ENCODE assay signal across 8 cellular contexts in genomic region chr17:75645889-75646625, GRCh38. TPM values are rescaled to one million over a fixed set of nuclear protein-coding genes. Genes with fewer than 3 reads are reported as not detected.
A peak's percentile ranks its signal among the peaks of the same experiment; 100 is the strongest.
DNase-seq lines count a peak whose midpoint lies in the region; ATAC-seq lines count a peak whose summit lies in the region.

No MANE protein-coding gene starts in this region.

- no peaks in the 10 kb centered on the region for H3K4me1 ChIP-seq in naive thymus-derived CD4-positive, alpha-beta T cell (ENCODE audit: control insufficient read depth in 2 of 2, insufficient read depth in 2 of 2, low read length in 2 of 2)

- peak; percentile 53 for DNase-seq in COR-L47 (lab: John Stamatoyannopoulos, UW)
- DNase-seq in M059J (ENCODE audit: low read depth) = peak; percentile 84
- no peak for DNase-seq in naive thymus-derived CD4-positive, alpha-beta T cell
- no peak for DNase-seq in NCI-H1436 treated with DMSO at 0.1 percent for 48 hours (lab: John Stamatoyannopoulos, UW)
- no peak for DNase-seq in NCI-H510A (lab: John Stamatoyannopoulos, UW)
- DNase-seq in activated CD4-positive, alpha-beta T cell treated with anti-CD3 and anti-CD28 coated beads, Interleukin-2, amount 50 U/mL, for 4 hours = no peak

- CTCF ChIA-PET in naive thymus-derived CD4-positive, alpha-beta T cell (lab: Charles Lee) = interaction anchor here (0.8 to 1.3 kb wide), 2 partner anchors 11 to 75 kb away, joined by 3 to 4 read pairs; partner anchors contain the start of gene ITGB4

- H3K36me3 ChIP-seq in naive thymus-derived CD4-positive, alpha-beta T cell (ENCODE audit: control insufficient read depth in 2 of 3, insufficient read depth in 3 of 3, low read length in 3 of 3) = peaks cover 0 to 50% (median 6%) of the 10 kb centered on the region in 3 experiments

- peak overlapping the region; percentile 73 for H3K27ac Mint-ChIP-seq in dendritic cell treated with granulocyte-macrophage colony-stimulating factor and Interleukin-4, amounts not matched to agents 40 ng/mL and 50 ng/mL, for 4 days
- peak overlapping the region in 4 of 9 donors; percentile 10 to 82 (median 34) for H3K27ac Mint-ChIP-seq in naive thymus-derived CD4-positive, alpha-beta T cell

- peaks cover 57% of the 10 kb centered on the region for H3K36me3 Mint-ChIP-seq in dendritic cell treated with granulocyte-macrophage colony-stimulating factor and Interleukin-4, amounts not matched to agents 40 ng/mL and 50 ng/mL, for 4 days (ENCODE audit: low read depth)
- H3K36me3 Mint-ChIP-seq in naive thymus-derived CD4-positive, alpha-beta T cell = peaks cover 0 to 35% (median 5%) of the 10 kb centered on the region in 5 donors

- no peaks in the 10 kb centered on the region for H3K27me3 Mint-ChIP-seq in dendritic cell treated with granulocyte-macrophage colony-stimulating factor and Interleukin-4, amounts not matched to agents 40 ng/mL and 50 ng/mL, for 4 days
- H3K27me3 Mint-ChIP-seq in naive thymus-derived CD4-positive, alpha-beta T cell = no peaks in the 10 kb centered on the region

- POLR2A ChIA-PET in naive thymus-derived CD4-positive, alpha-beta T cell (lab: Charles Lee) = no interaction called here

- no peak overlapping the region for H3K27ac ChIP-seq in naive thymus-derived CD4-positive, alpha-beta T cell (ENCODE audit: low read depth, low read length)

- peaks cover 28% of the 10 kb centered on the region for H3K4me1 Mint-ChIP-seq in dendritic cell treated with granulocyte-macrophage colony-stimulating factor and Interleukin-4, amounts not matched to agents 40 ng/mL and 50 ng/mL, for 4 days (ENCODE audit: low read depth)
- peaks cover 0 to 14% (median 6%) of the 10 kb centered on the region in 7 donors for H3K4me1 Mint-ChIP-seq in naive thymus-derived CD4-positive, alpha-beta T cell

- ATAC-seq in GM19438 (IDR thresholded peaks at IDR 0.05; ENCODE audit: low read depth, unreplicated experiment) = peak; percentile 96
- ATAC-seq in naive thymus-derived CD4-positive, alpha-beta T cell = peak; percentile 80

- no peaks in the 10 kb centered on the region for H3K9me3 ChIP-seq in naive thymus-derived CD4-positive, alpha-beta T cell (ENCODE audit: control insufficient read depth in 2 of 3, low read length in 3 of 3)

- no peaks in the 10 kb centered on the region for H3K27me3 ChIP-seq in naive thymus-derived CD4-positive, alpha-beta T cell (ENCODE audit: control insufficient read depth in 2 of 2, insufficient read depth in 2 of 2, low read length in 2 of 2)

- intact Hi-C loops in dendritic cell treated with granulocyte-macrophage colony-stimulating factor and Interleukin-4, amounts not matched to agents 40 ng/mL and 50 ng/mL, for 4 days (cut with micrococcal nuclease) = no loop called here
- intact Hi-C loops in naive thymus-derived CD4-positive, alpha-beta T cell (cut with micrococcal nuclease) = no loop called here

- H3K4me3 ChIP-seq in naive thymus-derived CD4-positive, alpha-beta T cell (ENCODE audit: low read length) = no peak overlapping the region

- H3K4me3 Mint-ChIP-seq in dendritic cell treated with granulocyte-macrophage colony-stimulating factor and Interleukin-4, amounts not matched to agents 40 ng/mL and 50 ng/mL, for 4 days = no peak overlapping the region
- no peak overlapping the region for H3K4me3 Mint-ChIP-seq in naive thymus-derived CD4-positive, alpha-beta T cell

- H3K9me3 Mint-ChIP-seq in dendritic cell treated with granulocyte-macrophage colony-stimulating factor and Interleukin-4, amounts not matched to agents 40 ng/mL and 50 ng/mL, for 4 days = no peaks in the 10 kb centered on the region
- no peaks in the 10 kb centered on the region for H3K9me3 Mint-ChIP-seq in naive thymus-derived CD4-positive, alpha-beta T cell

RNA-seq across cellular contexts. Expression of gene SMIM5, which starts 12.8 kb away (rescaled TPM):
- not detected in 2 replicates for total RNA-seq in M059J (2014; rRNA removed; shearing (Covaris generic))
- total RNA-seq in naive thymus-derived CD4-positive, alpha-beta T cell = 1 to 10 TPM in 2 of 5 experiments, under 1 TPM in 3; 0.43 to 2.4 (median 0.84) TPM
- under 1 TPM; 0.06 to 0.22 TPM for polyA plus RNA-seq in naive thymus-derived CD4-positive, alpha-beta T cell

RNA-seq across cellular contexts. Expression of gene RECQL5, which starts 20.9 kb away (rescaled TPM):
- 8.9 and 13.1 TPM in 2 replicates for total RNA-seq in M059J (2014; rRNA removed; shearing (Covaris generic))
- total RNA-seq in naive thymus-derived CD4-positive, alpha-beta T cell = 10 to 100 TPM; 38.7 to 76.5 (median 49.2) TPM
- 10 to 100 TPM; 12.4 to 25.9 TPM for polyA plus RNA-seq in naive thymus-derived CD4-positive, alpha-beta T cell

RNA-seq across cellular contexts. Expression of gene SAP30BP, which starts 21.1 kb away (rescaled TPM):
- 54.7 and 79.3 TPM in 2 replicates for total RNA-seq in M059J (2014; rRNA removed; shearing (Covaris generic))
- total RNA-seq in naive thymus-derived CD4-positive, alpha-beta T cell = 100 to 1,000 TPM in 4 of 5 experiments, 10 to 100 TPM in 1; 97.6 to 198 (median 116) TPM
- 10 to 100 TPM; 69.5 to 76.1 TPM for polyA plus RNA-seq in naive thymus-derived CD4-positive, alpha-beta T cell

RNA-seq across cellular contexts. Expression of gene MYO15B, which starts 58.5 kb away (rescaled TPM):
- total RNA-seq in M059J (2014; rRNA removed; shearing (Covaris generic)) = 0.20 and 1.5 TPM in 2 replicates
- 100 to 1,000 TPM in 4 of 5 experiments, 10 to 100 TPM in 1; 72.2 to 461 (median 304) TPM for total RNA-seq in naive thymus-derived CD4-positive, alpha-beta T cell
- polyA plus RNA-seq in naive thymus-derived CD4-positive, alpha-beta T cell = 1 to 10 TPM; 1.2 to 2.3 TPM

Comparison
In these comparisons a context has a peak if more than half of its experiments do, and no peak if none do; other contexts are left out.
1. DNase-seq: peak in COR-L47 (single experiment) and M059J (single experiment); none in naive thymus-derived CD4-positive, alpha-beta T cell (0 of 9), NCI-H1436 treated with DMSO at 0.1 percent for 48 hours (single experiment), NCI-H510A (single experiment) and activated CD4-positive, alpha-beta T cell treated with anti-CD3 and anti-CD28 coated beads, Interleukin-2, amount 50 U/mL, for 4 hours (0 of 2).